ENCODE assay signal across 1 cellular context in genomic region chr20:2742934-2743559, GRCh38.
TF ChIP-seq lines count a peak whose summit lies in the region.

No MANE protein-coding gene starts in this region.

TF ChIP-seq in HepG2, 621 proteins besides CTCF, POLR2A, EP300 and RAD21 (continued from another document and continues in another):
- TF ChIP-seq ZNF275 (CRISPR knock-in tag; IDR thresholded peaks at IDR 0.05; ENCODE audit: borderline replicate concordance) (no peak), BORCS8-MEF2B (CRISPR knock-in tag; IDR thresholded peaks at IDR 0.05) (0 out of 2 replicates have a peak, but pooled peaks have one; percentile 53), ZSCAN5A (CRISPR knock-in tag; IDR thresholded peaks at IDR 0.05; ENCODE audit: borderline replicate concordance) (no peak), GATAD2A (CRISPR knock-in tag; IDR thresholded peaks at IDR 0.05) (0 out of 2 replicates have a peak, but pooled peaks have one; percentile 36), SKI (IDR thresholded peaks at IDR 0.05; ENCODE audit: partially characterized antibody) (no peak), MAX (IDR thresholded peaks at IDR 0.05) (no peak), SAP130 (CRISPR knock-in tag; IDR thresholded peaks at IDR 0.05; ENCODE audit: low read depth) (no peak), PCBP2 (optimal IDR thresholded peaks at IDR 0.05; ENCODE audit: low read depth, low read length, poor library complexity, severe bottlenecking) (no peak), ZNF770 (CRISPR knock-in tag; IDR thresholded peaks at IDR 0.05) (no peak), CBX1 (IDR thresholded peaks at IDR 0.05; ENCODE audit: low read depth) (no peak), RFXAP (CRISPR knock-in tag; IDR thresholded peaks at IDR 0.05; ENCODE audit: borderline replicate concordance) (no peak), ZNF232 (CRISPR knock-in tag; IDR thresholded peaks at IDR 0.05; ENCODE audit: borderline replicate concordance) (no peak), EZH2 (conservative IDR thresholded peaks at IDR 0.05; ENCODE audit: low read depth, low read length) (peak; percentile 86; the same call in 1 of the 2 replicates), SIN3B (IDR thresholded peaks at IDR 0.05; ENCODE audit: low read length) (no peak), ZNF34 (CRISPR knock-in tag; IDR thresholded peaks at IDR 0.05; ENCODE audit: borderline replicate concordance) (no peak), REPIN1 (CRISPR knock-in tag; IDR thresholded peaks at IDR 0.05; ENCODE audit: borderline replicate concordance, low read depth) (peak; percentile 55; the same call in 1 of the 2 replicates), ZNF776 (CRISPR knock-in tag; IDR thresholded peaks at IDR 0.05) (no peak), ZFY (CRISPR knock-in tag; IDR thresholded peaks at IDR 0.05) (no peak), SMYD3 (CRISPR knock-in tag; IDR thresholded peaks at IDR 0.05) (no peak), THRA (CRISPR knock-in tag; IDR thresholded peaks at IDR 0.05; ENCODE audit: borderline replicate concordance) (peak; percentile 26; the same call in 1 of the 2 replicates), ZNF354B (CRISPR knock-in tag; IDR thresholded peaks at IDR 0.05) (no peak), ZNF672 (CRISPR knock-in tag; IDR thresholded peaks at IDR 0.05) (no peak), ZNF589 (CRISPR knock-in tag; conservative IDR thresholded peaks at IDR 0.05) (0 out of 2 replicates have a peak, but pooled peaks have one; percentile 44), PTBP1 (IDR thresholded peaks at IDR 0.05; ENCODE audit: low read depth, low read length, poor library complexity, severe bottlenecking) (no peak), MED1 (CRISPR knock-in tag; IDR thresholded peaks at IDR 0.05) (no peak), SKIL (CRISPR knock-in tag; IDR thresholded peaks at IDR 0.05; ENCODE audit: borderline replicate concordance) (no peak), HNRNPUL1 (IDR thresholded peaks at IDR 0.05; ENCODE audit: low read depth, low read length) (no peak), ZFYVE20 (CRISPR knock-in tag; IDR thresholded peaks at IDR 0.05; ENCODE audit: borderline replicate concordance, low read depth) (no peak), TSC22D2 (CRISPR knock-in tag; IDR thresholded peaks at IDR 0.05; ENCODE audit: borderline replicate concordance) (no peak)
- TF ChIP-seq, protein P1, sequence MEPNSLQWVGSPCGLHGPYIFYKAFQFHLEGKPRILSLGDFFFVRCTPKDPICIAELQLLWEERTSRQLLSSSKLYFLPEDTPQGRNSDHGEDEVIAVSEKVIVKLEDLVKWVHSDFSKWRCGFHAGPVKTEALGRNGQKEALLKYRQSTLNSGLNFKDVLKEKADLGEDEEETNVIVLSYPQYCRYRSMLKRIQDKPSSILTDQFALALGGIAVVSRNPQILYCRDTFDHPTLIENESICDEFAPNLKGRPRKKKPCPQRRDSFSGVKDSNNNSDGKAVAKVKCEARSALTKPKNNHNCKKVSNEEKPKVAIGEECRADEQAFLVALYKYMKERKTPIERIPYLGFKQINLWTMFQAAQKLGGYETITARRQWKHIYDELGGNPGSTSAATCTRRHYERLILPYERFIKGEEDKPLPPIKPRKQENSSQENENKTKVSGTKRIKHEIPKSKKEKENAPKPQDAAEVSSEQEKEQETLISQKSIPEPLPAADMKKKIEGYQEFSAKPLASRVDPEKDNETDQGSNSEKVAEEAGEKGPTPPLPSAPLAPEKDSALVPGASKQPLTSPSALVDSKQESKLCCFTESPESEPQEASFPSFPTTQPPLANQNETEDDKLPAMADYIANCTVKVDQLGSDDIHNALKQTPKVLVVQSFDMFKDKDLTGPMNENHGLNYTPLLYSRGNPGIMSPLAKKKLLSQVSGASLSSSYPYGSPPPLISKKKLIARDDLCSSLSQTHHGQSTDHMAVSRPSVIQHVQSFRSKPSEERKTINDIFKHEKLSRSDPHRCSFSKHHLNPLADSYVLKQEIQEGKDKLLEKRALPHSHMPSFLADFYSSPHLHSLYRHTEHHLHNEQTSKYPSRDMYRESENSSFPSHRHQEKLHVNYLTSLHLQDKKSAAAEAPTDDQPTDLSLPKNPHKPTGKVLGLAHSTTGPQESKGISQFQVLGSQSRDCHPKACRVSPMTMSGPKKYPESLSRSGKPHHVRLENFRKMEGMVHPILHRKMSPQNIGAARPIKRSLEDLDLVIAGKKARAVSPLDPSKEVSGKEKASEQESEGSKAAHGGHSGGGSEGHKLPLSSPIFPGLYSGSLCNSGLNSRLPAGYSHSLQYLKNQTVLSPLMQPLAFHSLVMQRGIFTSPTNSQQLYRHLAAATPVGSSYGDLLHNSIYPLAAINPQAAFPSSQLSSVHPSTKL (CRISPR knock-in tag; IDR thresholded peaks at IDR 0.05): no peak
- TF ChIP-seq, protein P2, sequence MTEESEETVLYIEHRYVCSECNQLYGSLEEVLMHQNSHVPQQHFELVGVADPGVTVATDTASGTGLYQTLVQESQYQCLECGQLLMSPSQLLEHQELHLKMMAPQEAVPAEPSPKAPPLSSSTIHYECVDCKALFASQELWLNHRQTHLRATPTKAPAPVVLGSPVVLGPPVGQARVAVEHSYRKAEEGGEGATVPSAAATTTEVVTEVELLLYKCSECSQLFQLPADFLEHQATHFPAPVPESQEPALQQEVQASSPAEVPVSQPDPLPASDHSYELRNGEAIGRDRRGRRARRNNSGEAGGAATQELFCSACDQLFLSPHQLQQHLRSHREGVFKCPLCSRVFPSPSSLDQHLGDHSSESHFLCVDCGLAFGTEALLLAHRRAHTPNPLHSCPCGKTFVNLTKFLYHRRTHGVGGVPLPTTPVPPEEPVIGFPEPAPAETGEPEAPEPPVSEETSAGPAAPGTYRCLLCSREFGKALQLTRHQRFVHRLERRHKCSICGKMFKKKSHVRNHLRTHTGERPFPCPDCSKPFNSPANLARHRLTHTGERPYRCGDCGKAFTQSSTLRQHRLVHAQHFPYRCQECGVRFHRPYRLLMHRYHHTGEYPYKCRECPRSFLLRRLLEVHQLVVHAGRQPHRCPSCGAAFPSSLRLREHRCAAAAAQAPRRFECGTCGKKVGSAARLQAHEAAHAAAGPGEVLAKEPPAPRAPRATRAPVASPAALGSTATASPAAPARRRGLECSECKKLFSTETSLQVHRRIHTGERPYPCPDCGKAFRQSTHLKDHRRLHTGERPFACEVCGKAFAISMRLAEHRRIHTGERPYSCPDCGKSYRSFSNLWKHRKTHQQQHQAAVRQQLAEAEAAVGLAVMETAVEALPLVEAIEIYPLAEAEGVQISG (CRISPR knock-in tag; IDR thresholded peaks at IDR 0.05): no peak
- TF ChIP-seq, protein P3, sequence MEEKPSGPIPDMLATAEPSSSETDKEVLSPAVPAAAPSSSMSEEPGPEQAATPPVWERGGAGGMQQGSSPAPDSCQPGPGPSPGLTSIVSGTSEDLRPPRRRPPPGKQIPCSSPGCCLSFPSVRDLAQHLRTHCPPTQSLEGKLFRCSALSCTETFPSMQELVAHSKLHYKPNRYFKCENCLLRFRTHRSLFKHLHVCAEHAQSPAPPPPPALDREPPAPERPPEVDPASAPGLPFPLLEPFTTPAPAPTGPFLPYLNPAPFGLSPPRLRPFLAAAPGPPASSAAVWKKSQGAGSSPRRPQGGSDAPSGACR (CRISPR knock-in tag; IDR thresholded peaks at IDR 0.05): no peak
- TF ChIP-seq, protein P4, sequence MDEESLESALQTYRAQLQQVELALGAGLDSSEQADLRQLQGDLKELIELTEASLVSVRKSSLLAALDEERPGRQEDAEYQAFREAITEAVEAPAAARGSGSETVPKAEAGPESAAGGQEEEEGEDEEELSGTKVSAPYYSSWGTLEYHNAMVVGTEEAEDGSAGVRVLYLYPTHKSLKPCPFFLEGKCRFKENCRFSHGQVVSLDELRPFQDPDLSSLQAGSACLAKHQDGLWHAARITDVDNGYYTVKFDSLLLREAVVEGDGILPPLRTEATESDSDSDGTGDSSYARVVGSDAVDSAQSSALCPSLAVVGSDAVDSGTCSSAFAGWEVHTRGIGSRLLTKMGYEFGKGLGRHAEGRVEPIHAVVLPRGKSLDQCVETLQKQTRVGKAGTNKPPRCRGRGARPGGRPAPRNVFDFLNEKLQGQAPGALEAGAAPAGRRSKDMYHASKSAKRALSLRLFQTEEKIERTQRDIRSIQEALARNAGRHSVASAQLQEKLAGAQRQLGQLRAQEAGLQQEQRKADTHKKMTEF (CRISPR knock-in tag; IDR thresholded peaks at IDR 0.05): no peak
- TF ChIP-seq, protein P5, sequence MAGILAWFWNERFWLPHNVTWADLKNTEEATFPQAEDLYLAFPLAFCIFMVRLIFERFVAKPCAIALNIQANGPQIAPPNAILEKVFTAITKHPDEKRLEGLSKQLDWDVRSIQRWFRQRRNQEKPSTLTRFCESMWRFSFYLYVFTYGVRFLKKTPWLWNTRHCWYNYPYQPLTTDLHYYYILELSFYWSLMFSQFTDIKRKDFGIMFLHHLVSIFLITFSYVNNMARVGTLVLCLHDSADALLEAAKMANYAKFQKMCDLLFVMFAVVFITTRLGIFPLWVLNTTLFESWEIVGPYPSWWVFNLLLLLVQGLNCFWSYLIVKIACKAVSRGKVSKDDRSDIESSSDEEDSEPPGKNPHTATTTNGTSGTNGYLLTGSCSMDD (CRISPR knock-in tag; IDR thresholded peaks at IDR 0.05): no peak
- TF ChIP-seq, protein P6, sequence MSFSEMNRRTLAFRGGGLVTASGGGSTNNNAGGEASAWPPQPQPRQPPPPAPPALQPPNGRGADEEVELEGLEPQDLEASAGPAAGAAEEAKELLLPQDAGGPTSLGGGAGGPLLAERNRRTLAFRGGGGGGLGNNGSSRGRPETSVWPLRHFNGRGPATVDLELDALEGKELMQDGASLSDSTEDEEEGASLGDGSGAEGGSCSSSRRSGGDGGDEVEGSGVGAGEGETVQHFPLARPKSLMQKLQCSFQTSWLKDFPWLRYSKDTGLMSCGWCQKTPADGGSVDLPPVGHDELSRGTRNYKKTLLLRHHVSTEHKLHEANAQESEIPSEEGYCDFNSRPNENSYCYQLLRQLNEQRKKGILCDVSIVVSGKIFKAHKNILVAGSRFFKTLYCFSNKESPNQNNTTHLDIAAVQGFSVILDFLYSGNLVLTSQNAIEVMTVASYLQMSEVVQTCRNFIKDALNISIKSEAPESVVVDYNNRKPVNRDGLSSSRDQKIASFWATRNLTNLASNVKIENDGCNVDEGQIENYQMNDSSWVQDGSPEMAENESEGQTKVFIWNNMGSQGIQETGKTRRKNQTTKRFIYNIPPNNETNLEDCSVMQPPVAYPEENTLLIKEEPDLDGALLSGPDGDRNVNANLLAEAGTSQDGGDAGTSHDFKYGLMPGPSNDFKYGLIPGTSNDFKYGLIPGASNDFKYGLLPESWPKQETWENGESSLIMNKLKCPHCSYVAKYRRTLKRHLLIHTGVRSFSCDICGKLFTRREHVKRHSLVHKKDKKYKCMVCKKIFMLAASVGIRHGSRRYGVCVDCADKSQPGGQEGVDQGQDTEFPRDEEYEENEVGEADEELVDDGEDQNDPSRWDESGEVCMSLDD (CRISPR knock-in tag; IDR thresholded peaks at IDR 0.05; ENCODE audit: borderline replicate concordance): no peak
